2 cellular contexts compared by ENCODE assay signal in the genomic region with DNA sequence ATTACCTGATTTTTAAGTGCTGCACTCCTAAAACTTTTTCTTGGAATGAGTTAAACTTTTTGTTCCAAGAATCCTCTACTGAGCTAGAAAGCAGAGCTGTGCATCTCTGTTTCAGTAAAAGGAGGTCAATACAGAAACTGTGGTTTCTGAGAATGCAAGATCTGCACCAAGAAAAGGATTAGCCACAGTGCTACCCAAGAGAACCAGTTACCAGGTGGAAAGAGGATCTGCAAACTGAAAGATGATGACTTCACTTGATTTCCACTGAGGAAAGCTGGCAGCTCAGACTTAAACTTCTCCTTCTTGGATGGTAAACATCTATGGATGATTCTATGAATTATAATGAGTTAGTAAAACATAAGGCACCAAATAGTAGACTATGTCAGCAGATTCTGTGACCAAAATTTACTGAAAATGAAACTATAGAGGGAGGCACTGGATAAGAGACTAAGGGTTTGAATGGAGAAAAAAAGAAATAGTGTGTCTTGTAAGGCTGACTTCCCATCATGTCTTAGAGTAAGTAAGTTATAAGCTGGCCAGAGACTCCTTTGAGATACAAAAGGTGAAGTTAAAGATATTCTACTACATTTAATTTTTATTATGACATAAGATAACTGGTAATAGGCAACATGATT.
TF ChIP-seq lines count a peak whose summit lies in the region.

No MANE protein-coding gene starts in this region.

TF ChIP-seq in GM12891, 5 proteins besides CTCF, POLR2A, EP300 and RAD21:
- TF ChIP-seq SPI1 (IDR thresholded peaks at IDR 0.05; ENCODE audit: low read depth, low read length), result peak; percentile 52

TF ChIP-seq in K562, 482 proteins besides CTCF, POLR2A, EP300 and RAD21:
- TF ChIP-seq CC2D1A (IDR thresholded peaks at IDR 0.05), result peak; percentile 54; the same call in 1 of the 2 replicates
- TF ChIP-seq, protein P1, sequence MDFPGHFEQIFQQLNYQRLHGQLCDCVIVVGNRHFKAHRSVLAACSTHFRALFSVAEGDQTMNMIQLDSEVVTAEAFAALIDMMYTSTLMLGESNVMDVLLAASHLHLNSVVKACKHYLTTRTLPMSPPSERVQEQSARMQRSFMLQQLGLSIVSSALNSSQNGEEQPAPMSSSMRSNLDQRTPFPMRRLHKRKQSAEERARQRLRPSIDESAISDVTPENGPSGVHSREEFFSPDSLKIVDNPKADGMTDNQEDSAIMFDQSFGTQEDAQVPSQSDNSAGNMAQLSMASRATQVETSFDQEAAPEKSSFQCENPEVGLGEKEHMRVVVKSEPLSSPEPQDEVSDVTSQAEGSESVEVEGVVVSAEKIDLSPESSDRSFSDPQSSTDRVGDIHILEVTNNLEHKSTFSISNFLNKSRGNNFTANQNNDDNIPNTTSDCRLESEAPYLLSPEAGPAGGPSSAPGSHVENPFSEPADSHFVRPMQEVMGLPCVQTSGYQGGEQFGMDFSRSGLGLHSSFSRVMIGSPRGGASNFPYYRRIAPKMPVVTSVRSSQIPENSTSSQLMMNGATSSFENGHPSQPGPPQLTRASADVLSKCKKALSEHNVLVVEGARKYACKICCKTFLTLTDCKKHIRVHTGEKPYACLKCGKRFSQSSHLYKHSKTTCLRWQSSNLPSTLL (IDR thresholded peaks at IDR 0.05), result 0 out of 2 replicates have a peak, but pooled peaks have one; percentile 64
